Comparison of ENCODE assay signal across 18 cellular contexts in the genomic region with DNA sequence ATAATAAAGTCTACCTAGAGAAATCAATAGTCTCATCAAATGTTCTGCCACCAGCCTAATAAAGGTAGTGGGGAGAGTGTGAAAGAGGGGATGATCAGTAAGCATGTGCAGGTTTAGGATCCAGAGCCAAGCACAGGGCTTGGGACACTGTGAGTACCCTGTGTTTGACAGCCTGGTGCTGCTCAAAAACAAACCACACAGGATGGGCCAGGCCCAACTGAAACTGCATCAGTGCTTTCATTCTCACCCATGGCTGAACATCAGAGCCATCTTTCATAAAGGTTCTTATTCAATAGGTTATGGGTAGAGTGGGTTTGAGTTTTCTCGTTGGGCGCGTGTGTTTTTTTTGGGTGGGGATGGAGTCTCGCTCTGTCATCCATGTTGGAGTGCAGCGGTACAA.
DNase-seq lines count a peak whose midpoint lies in the region; ATAC-seq and TF ChIP-seq lines count a peak whose summit lies in the region.
"Had no signal": no experiment of that assay in that cellular context is flagged by ENCODE, and none has a peak within 500 bp of the region (broad histone marks: within the 10 kb centered on the region; RNA-seq: fewer than 3 reads in every experiment).

No MANE protein-coding gene starts in this region.

- no peak overlapping the region for H3K4me3 ChIP-seq in breast epithelium

- no peak overlapping the region for H3K27ac Mint-ChIP-seq in activated naive CD4-positive, alpha-beta T cell treated with anti-CD3 and anti-CD28 coated beads, Interleukin-2, amount 10 ng/mL, durations not matched to agents 7 days and 5 days
- H3K27ac Mint-ChIP-seq in stimulated activated effector memory CD8-positive, alpha-beta T cell treated with anti-CD3 and anti-CD28 coated beads, Interleukin-12 subunit alpha, Interleukin-12 subunit beta, amount 100 ng/mL, for 72 hours: no peak overlapping the region
- H3K27ac Mint-ChIP-seq: T-helper 17 cell had no signal

- H3K36me3 Mint-ChIP-seq in activated naive CD4-positive, alpha-beta T cell treated with anti-CD3 and anti-CD28 coated beads, Interleukin-2, amount 10 ng/mL, durations not matched to agents 7 days and 5 days: no peaks in the 10 kb centered on the region
- H3K36me3 Mint-ChIP-seq in stimulated activated effector memory CD8-positive, alpha-beta T cell treated with anti-CD3 and anti-CD28 coated beads, Interleukin-12 subunit alpha, Interleukin-12 subunit beta, amount 100 ng/mL, for 72 hours: no peaks in the 10 kb centered on the region

- H3K36me3 ChIP-seq in breast epithelium: no peaks in the 10 kb centered on the region

- intact Hi-C loops in breast epithelium (cut with DNase I; ENCODE audit: low total_unique reads): loop anchor here (5.0 kb wide), 1 partner anchor 176 kb away; no protein-coding TSS in a partner anchor
- intact Hi-C loops in head of caudate nucleus (cut with DNase I): loop anchor here (10.0 kb wide), 1 partner anchor 162 kb away; no protein-coding TSS in a partner anchor

- TF ChIP-seq CTCF in breast epithelium (IDR thresholded peaks at IDR 0.05): no peak

- no peaks in the 10 kb centered on the region for H3K9me3 Mint-ChIP-seq in activated naive CD4-positive, alpha-beta T cell treated with anti-CD3 and anti-CD28 coated beads, Interleukin-2, amount 10 ng/mL, durations not matched to agents 7 days and 5 days
- H3K9me3 Mint-ChIP-seq in stimulated activated effector memory CD8-positive, alpha-beta T cell treated with anti-CD3 and anti-CD28 coated beads, Interleukin-12 subunit alpha, Interleukin-12 subunit beta, amount 100 ng/mL, for 72 hours: no peaks in the 10 kb centered on the region

- H3K4me1 ChIP-seq in breast epithelium: no peaks in the 10 kb centered on the region

- DNase-seq in activated naive CD4-positive, alpha-beta T cell treated with anti-CD3 and anti-CD28 coated beads, Interleukin-2, amount 10 ng/mL, durations not matched to agents 7 days and 5 days: peak; percentile 23
- no peak for DNase-seq in activated naive CD4-positive, alpha-beta T cell treated with anti-CD3 and anti-CD28 coated beads, Interleukin-2, amount 50 U/mL, for 16 hours
- no peak for DNase-seq in stimulated activated effector memory CD8-positive, alpha-beta T cell treated with anti-CD3 and anti-CD28 coated beads, Interleukin-12 subunit alpha, Interleukin-12 subunit beta, amount 100 ng/mL, for 72 hours (ENCODE audit: low spot score in 2 of 2)
- DNase-seq in breast epithelium (ENCODE audit: low spot score in 2 of 2) (no peak), head of caudate nucleus (no peak)
- DNase-seq in central memory CD4-positive, alpha-beta T cell: no peak
- DNase-seq: C1 segment of cervical spinal cord, DMS79 treated with DMSO at 0.1 percent for 48 hours, NCI-H1092, NCI-H146, NCI-H2081 treated with DMSO at 0.1 percent for 48 hours, NCI-H510A treated with DMSO at 0.1 percent for 48 hours, SIG-M5, T-helper 17 cell had no signal

- peaks cover 24% of the 10 kb centered on the region for H3K4me1 Mint-ChIP-seq in activated naive CD4-positive, alpha-beta T cell treated with anti-CD3 and anti-CD28 coated beads, Interleukin-2, amount 10 ng/mL, durations not matched to agents 7 days and 5 days
- H3K4me1 Mint-ChIP-seq in stimulated activated effector memory CD8-positive, alpha-beta T cell treated with anti-CD3 and anti-CD28 coated beads, Interleukin-12 subunit alpha, Interleukin-12 subunit beta, amount 100 ng/mL, for 72 hours: peaks cover 6% of the 10 kb centered on the region

- H3K9me3 ChIP-seq in breast epithelium: no peaks in the 10 kb centered on the region

- no peak overlapping the region for H3K4me3 Mint-ChIP-seq in activated naive CD4-positive, alpha-beta T cell treated with anti-CD3 and anti-CD28 coated beads, Interleukin-2, amount 10 ng/mL, durations not matched to agents 7 days and 5 days
- no peak overlapping the region for H3K4me3 Mint-ChIP-seq in stimulated activated effector memory CD8-positive, alpha-beta T cell treated with anti-CD3 and anti-CD28 coated beads, Interleukin-12 subunit alpha, Interleukin-12 subunit beta, amount 100 ng/mL, for 72 hours
- H3K4me3 Mint-ChIP-seq: T-helper 17 cell had no signal

- ATAC-seq in HG02678 (IDR thresholded peaks at IDR 0.05; ENCODE audit: unreplicated experiment) (peak; percentile 53), HG03432 (IDR thresholded peaks at IDR 0.05; ENCODE audit: unreplicated experiment) (peak; percentile 57)
- ATAC-seq in stimulated activated effector memory CD8-positive, alpha-beta T cell treated with anti-CD3 and anti-CD28 coated beads, Interleukin-12 subunit alpha, Interleukin-12 subunit beta, amount 100 ng/mL, for 72 hours: peak; percentile 19
- ATAC-seq: HepG2, T-helper 17 cell had no signal

- peaks cover 7% of the 10 kb centered on the region for H3K27me3 Mint-ChIP-seq in activated naive CD4-positive, alpha-beta T cell treated with anti-CD3 and anti-CD28 coated beads, Interleukin-2, amount 10 ng/mL, durations not matched to agents 7 days and 5 days

- no peak overlapping the region for H3K27ac ChIP-seq in breast epithelium
- H3K27ac ChIP-seq: KMS-11 had no signal

- H3K27me3 ChIP-seq in breast epithelium: no peaks in the 10 kb centered on the region

- TF ChIP-seq POLR2A in breast epithelium (IDR thresholded peaks at IDR 0.05): no peak

- CTCF ChIA-PET in activated naive CD4-positive, alpha-beta T cell treated with anti-CD3 and anti-CD28 coated beads, Interleukin-2, amount 10 ng/mL, durations not matched to agents 7 days and 5 days (lab: Charles Lee): interaction anchor here (0.7 to 1.4 kb wide), 4 partner anchors 13 to 185 kb away, joined by 3 to 6 read pairs (median 4); no protein-coding TSS in a partner anchor
